ENCODE assay signal across 27 cellular contexts in the genomic region with DNA sequence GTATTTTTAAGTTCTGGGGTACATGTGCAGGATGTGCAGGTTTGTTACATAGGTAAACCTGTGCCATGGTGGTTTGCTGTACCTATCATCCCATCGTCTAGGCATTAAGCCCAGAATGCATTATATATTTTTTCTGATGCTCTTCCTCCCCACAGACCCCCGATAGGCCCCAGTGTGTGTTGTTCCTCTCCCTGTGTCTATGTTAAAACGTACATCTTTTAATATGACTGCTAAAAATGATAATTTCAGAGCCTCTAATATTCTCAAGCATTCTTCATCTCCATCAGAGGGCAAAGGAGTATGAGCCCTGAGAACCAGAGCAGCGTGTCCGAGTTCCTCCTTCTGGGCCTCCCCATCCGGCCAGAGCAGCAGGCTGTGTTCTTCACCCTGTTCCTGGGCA. TPM values are rescaled to one million over a fixed set of nuclear protein-coding genes. Genes with fewer than 3 reads are reported as not detected.
"Had no signal": no experiment of that assay in that cellular context is flagged by ENCODE, and none has a peak within 500 bp of the region (broad histone marks: within the 10 kb centered on the region; RNA-seq: fewer than 3 reads in every experiment).

A gene with protein sequence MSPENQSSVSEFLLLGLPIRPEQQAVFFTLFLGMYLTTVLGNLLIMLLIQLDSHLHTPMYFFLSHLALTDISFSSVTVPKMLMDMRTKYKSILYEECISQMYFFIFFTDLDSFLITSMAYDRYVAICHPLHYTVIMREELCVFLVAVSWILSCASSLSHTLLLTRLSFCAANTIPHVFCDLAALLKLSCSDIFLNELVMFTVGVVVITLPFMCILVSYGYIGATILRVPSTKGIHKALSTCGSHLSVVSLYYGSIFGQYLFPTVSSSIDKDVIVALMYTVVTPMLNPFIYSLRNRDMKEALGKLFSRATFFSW (plus strand): TSS at position 301 of the 400 bp plus-strand sequence. CDS start 0 bp downstream, at position 301.

- DNase-seq: stimulated activated CD4-positive, alpha-beta T cell treated with anti-CD3 and anti-CD28 coated beads, Interleukin-2, amount 100 ng/mL, for 24 hours; stimulated activated CD4-positive, alpha-beta T cell treated with anti-CD3 and anti-CD28 coated beads, Interleukin-2, amount 100 ng/mL, for 48 hours; stimulated activated CD4-positive, alpha-beta T cell treated with anti-CD3 and anti-CD28 coated beads, Interleukin-4, amount 100 ng/mL, for 1 hour; stimulated activated CD4-positive, alpha-beta T cell treated with anti-CD3 and anti-CD28 coated beads, Interleukin-4, amount 100 ng/mL, for 24 hours; stimulated activated CD4-positive, alpha-beta T cell treated with anti-CD3 and anti-CD28 coated beads, Interleukin-4, amount 100 ng/mL, for 4 hours; stimulated activated CD8-positive, alpha-beta memory T cell treated with anti-CD3 and anti-CD28 coated beads, Interleukin-4, amount 100 ng/mL, for 48 hours; stimulated activated naive B cell treated with anti-CD40 and anti-IgM and Interleukin-4, amounts not matched to agents 10 μg/mL and 1 μg/mL and 100 μg/mL, for 72 hours; stimulated activated naive CD4-positive, alpha-beta T cell; stimulated activated naive CD4-positive, alpha-beta T cell treated with Interleukin-2 at 50 U/mL for 16 hours; stimulated activated naive CD8-positive, alpha-beta T cell treated with anti-CD3 and anti-CD28 coated beads, Interleukin-15, amount 100 ng/mL, for 72 hours; stimulated activated naive CD8-positive, alpha-beta T cell treated with anti-CD3 and anti-CD28 coated beads, Interleukin-15, Interleukin-2, amounts not matched to agents 100 U/mL and 50 U/mL, for 24 hours; stomach; substantia nigra; thyroid gland; tibial artery; transverse colon; upper lobe of left lung; upper lobe of right lung; uterus had no signal

- H3K27ac ChIP-seq: stomach, suprapubic skin, thoracic aorta, thyroid gland, tibial artery, tibial nerve, transverse colon, upper lobe of left lung, upper lobe of right lung, uterus, vagina had no signal

- H3K36me3 ChIP-seq: stomach, suprapubic skin, thoracic aorta, thyroid gland, tibial artery, tibial nerve, transverse colon, upper lobe of left lung, upper lobe of right lung, uterus, vagina had no signal

- H3K9me3 ChIP-seq: stomach, suprapubic skin, thoracic aorta, thyroid gland, tibial artery, tibial nerve, transverse colon, upper lobe of left lung, upper lobe of right lung, uterus, vagina had no signal

- H3K4me1 ChIP-seq: stomach, suprapubic skin, thyroid gland, tibial artery, tibial nerve, transverse colon, upper lobe of left lung, upper lobe of right lung, uterus, vagina had no signal

- H3K27me3 ChIP-seq: stomach, suprapubic skin, thyroid gland, tibial nerve, transverse colon, upper lobe of left lung, upper lobe of right lung, uterus, vagina had no signal

- H3K4me3 ChIP-seq: stomach, suprapubic skin, thoracic aorta, thyroid gland, tibial artery, tibial nerve, transverse colon, upper lobe of left lung, upper lobe of right lung, uterus, vagina had no signal

RNA-seq across cellular contexts. Expression of the gene that starts here (rescaled TPM):
- total RNA-seq: subcutaneous adipose tissue, suprapubic skin, temporal lobe, thyroid gland, tibial nerve, transverse colon, upper lobe of right lung, urinary bladder, uterus, vagina had no signal
- polyA plus RNA-seq: stomach, thymus, urinary bladder had no signal
